21 cellular contexts compared by ENCODE assay signal in genomic region chr21:29789393-29789792, GRCh38.
"Had no signal": no experiment of that assay in that cellular context is flagged by ENCODE, and none has a peak within 500 bp of the region (broad histone marks: within the 10 kb centered on the region; RNA-seq: fewer than 3 reads in every experiment).

No MANE protein-coding gene starts in this region.

- ATAC-seq: foreskin keratinocyte, gastroesophageal sphincter, heart left ventricle, left cardiac atrium, lower lobe of right lung, mucosa of descending colon had no signal

- H3K4me3 ChIP-seq: coronary artery, dorsolateral prefrontal cortex, esophagus muscularis mucosa, gastroesophageal sphincter, heart left ventricle, left ventricle myocardium inferior, lower lobe of right lung, mucosa of descending colon had no signal

- H3K9me3 Mint-ChIP-seq: mesothelial cell of epicardium had no signal

- DNase-seq: dermis blood vessel endothelial cell; dorsolateral prefrontal cortex; effector CD4-positive, alpha-beta T cell; effector memory CD4-positive, alpha-beta T cell; foreskin keratinocyte; heart left ventricle; hippocampal formation; left cardiac atrium; left ventricle myocardium inferior; lower lobe of right lung; mesenchymal stem cell; mucosa of descending colon had no signal

- H3K9me3 ChIP-seq: esophagus muscularis mucosa, gastroesophageal sphincter, heart left ventricle, left ventricle myocardium inferior, lower lobe of right lung, mucosa of descending colon had no signal

- H3K27ac Mint-ChIP-seq: mesothelial cell of epicardium had no signal

- H3K36me3 ChIP-seq: esophagus muscularis mucosa, gastroesophageal sphincter, heart left ventricle, left ventricle myocardium inferior, lower lobe of right lung had no signal

- H3K4me1 ChIP-seq: esophagus muscularis mucosa, foreskin keratinocyte, gastroesophageal sphincter, heart left ventricle, left ventricle myocardium inferior, lower lobe of right lung had no signal

- FAIRE-seq: colon, endothelial cell of umbilical vein, frontal cortex, islet of Langerhans, keratinocyte had no signal

- H3K36me3 Mint-ChIP-seq: mesothelial cell of epicardium had no signal

- H3K4me3 Mint-ChIP-seq: mesothelial cell of epicardium had no signal

- H3K27ac ChIP-seq: coronary artery, dorsolateral prefrontal cortex, esophagus muscularis mucosa, foreskin keratinocyte, gastroesophageal sphincter, heart left ventricle, left ventricle myocardium inferior, lower lobe of right lung had no signal

- H3K27me3 ChIP-seq: gastroesophageal sphincter, heart left ventricle had no signal
